In the genomic region with DNA sequence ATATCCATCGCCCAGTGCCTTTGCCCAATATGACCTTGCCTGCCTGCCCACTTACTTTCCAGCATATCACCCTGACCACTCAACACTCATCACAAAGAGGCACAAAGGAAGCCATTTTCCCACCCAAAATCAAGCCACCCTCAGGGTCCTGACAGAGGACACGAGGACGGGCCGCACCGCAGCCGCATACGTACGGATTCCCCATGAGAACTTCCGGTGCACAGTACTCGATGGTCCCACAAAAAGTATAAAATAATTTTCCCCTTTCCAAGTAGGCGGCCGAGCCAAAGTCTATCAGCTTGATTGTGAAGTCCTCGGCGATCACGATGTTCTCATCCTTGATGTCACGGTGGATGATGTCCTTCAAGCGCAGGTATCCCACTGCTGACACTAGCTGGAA, we compare ENCODE assay signal across 19 cellular contexts. TPM values are rescaled to one million over a fixed set of nuclear protein-coding genes. Genes with fewer than 3 reads are reported as not detected.
DNase-seq lines count a peak whose midpoint lies in the region; ATAC-seq lines count a peak whose summit lies in the region.
"Had no signal": no experiment of that assay in that cellular context is flagged by ENCODE, and none has a peak within 500 bp of the region (broad histone marks: within the 10 kb centered on the region; RNA-seq: fewer than 3 reads in every experiment).

No MANE protein-coding gene starts in this region.

- peak; percentile 18 for DNase-seq in activated naive CD4-positive, alpha-beta T cell treated with anti-CD3 and anti-CD28 coated beads, Interleukin-2, amount 10 ng/mL, durations not matched to agents 7 days and 5 days
- no peak for DNase-seq in activated naive CD4-positive, alpha-beta T cell (lab: John Stamatoyannopoulos, UW)
- DNase-seq in T-helper 17 cell (no peak), SKM-1 (lab: John Stamatoyannopoulos, UW; ENCODE audit: unreplicated experiment) (no peak), NCI-H1105 (lab: John Stamatoyannopoulos, UW) (no peak)
- no peak for DNase-seq in effector memory CD4-positive, alpha-beta T cell
- DNase-seq in stimulated activated naive CD8-positive, alpha-beta T cell treated with anti-CD3 and anti-CD28 coated beads, Interleukin-15, amount 100 ng/mL, for 72 hours, result no peak
- DNase-seq: DND-41; foreskin keratinocyte; KG1; left lung; NCI-H1930; NCI-H446; NK-92 treated with Interleukin-12 subunit alpha and Interleukin-12 subunit beta, amount 100 ng/mL, for 24 hours; ovary; SW 1271 had no signal

- ATAC-seq in T-helper 17 cell, result no peak
- no peak for ATAC-seq in stimulated activated naive CD8-positive, alpha-beta T cell treated with anti-CD3 and anti-CD28 coated beads, Interleukin-15, amount 100 ng/mL, for 72 hours
- no peak for ATAC-seq in HG03135 (IDR thresholded peaks at IDR 0.05; ENCODE audit: unreplicated experiment)
- ATAC-seq: foreskin keratinocyte, left lung, sciatic nerve had no signal

- H3K27ac ChIP-seq in effector memory CD4-positive, alpha-beta T cell (ENCODE audit: insufficient read depth, low read length, poor library complexity, severe bottlenecking), result peak overlapping the region; percentile 74
- H3K27ac ChIP-seq: breast epithelium, foreskin keratinocyte, left lung, ovary had no signal

- peaks cover 33% of the 10 kb centered on the region for H3K4me1 ChIP-seq in effector memory CD4-positive, alpha-beta T cell (ENCODE audit: control insufficient read depth, insufficient read depth, low read length, poor library complexity, severe bottlenecking)
- H3K4me1 ChIP-seq: breast epithelium, foreskin keratinocyte, left lung had no signal

- peak overlapping the region; percentile 86 for H3K27ac Mint-ChIP-seq in activated naive CD4-positive, alpha-beta T cell treated with anti-CD3 and anti-CD28 coated beads, Interleukin-2, amount 10 ng/mL, durations not matched to agents 7 days and 5 days
- peak overlapping the region; percentile 88 for H3K27ac Mint-ChIP-seq in T-helper 17 cell
- H3K27ac Mint-ChIP-seq in stimulated activated naive CD8-positive, alpha-beta T cell treated with anti-CD3 and anti-CD28 coated beads, Interleukin-15, amount 100 ng/mL, for 72 hours, result peak overlapping the region; percentile 95 to 97

- peak overlapping the region; percentile 47 for H3K4me3 Mint-ChIP-seq in activated naive CD4-positive, alpha-beta T cell treated with anti-CD3 and anti-CD28 coated beads, Interleukin-2, amount 10 ng/mL, durations not matched to agents 7 days and 5 days
- H3K4me3 Mint-ChIP-seq in T-helper 17 cell, result peak overlapping the region; percentile 80
- H3K4me3 Mint-ChIP-seq in stimulated activated naive CD8-positive, alpha-beta T cell treated with anti-CD3 and anti-CD28 coated beads, Interleukin-15, amount 100 ng/mL, for 72 hours, result peak overlapping the region; percentile 88 to 93

- H3K4me1 Mint-ChIP-seq in activated naive CD4-positive, alpha-beta T cell treated with anti-CD3 and anti-CD28 coated beads, Interleukin-2, amount 10 ng/mL, durations not matched to agents 7 days and 5 days, result peaks cover 53% of the 10 kb centered on the region
- H3K4me1 Mint-ChIP-seq in T-helper 17 cell, result peaks cover 24% of the 10 kb centered on the region
- H3K4me1 Mint-ChIP-seq in stimulated activated naive CD8-positive, alpha-beta T cell treated with anti-CD3 and anti-CD28 coated beads, Interleukin-15, amount 100 ng/mL, for 72 hours, result peaks cover 66% of the 10 kb centered on the region

- H3K36me3 ChIP-seq in effector memory CD4-positive, alpha-beta T cell (ENCODE audit: control insufficient read depth, insufficient read depth, low read length), result peaks cover 7% of the 10 kb centered on the region
- H3K36me3 ChIP-seq: breast epithelium, ovary had no signal

- H3K4me3 ChIP-seq in effector memory CD4-positive, alpha-beta T cell (ENCODE audit: insufficient read depth, low read depth, low read length, poor library complexity, severe bottlenecking), result peak overlapping the region; percentile 45
- H3K4me3 ChIP-seq: breast epithelium, left lung, ovary had no signal

- H3K36me3 Mint-ChIP-seq in activated naive CD4-positive, alpha-beta T cell treated with anti-CD3 and anti-CD28 coated beads, Interleukin-2, amount 10 ng/mL, durations not matched to agents 7 days and 5 days, result peaks cover 50% of the 10 kb centered on the region
- H3K36me3 Mint-ChIP-seq in T-helper 17 cell (ENCODE audit: low read depth), result peaks cover 19% of the 10 kb centered on the region

- no peaks in the 10 kb centered on the region for H3K27me3 ChIP-seq in effector memory CD4-positive, alpha-beta T cell (replicated peaks; ENCODE audit: control insufficient read depth, insufficient read depth, low read length, poor library complexity, severe bottlenecking)
- H3K27me3 ChIP-seq: breast epithelium, foreskin keratinocyte, left lung, ovary had no signal

- CTCF ChIA-PET in activated naive CD4-positive, alpha-beta T cell treated with anti-CD3 and anti-CD28 coated beads, Interleukin-2, amount 10 ng/mL, durations not matched to agents 7 days and 5 days (lab: Charles Lee), result no interaction called here

- H3K27me3 Mint-ChIP-seq in activated naive CD4-positive, alpha-beta T cell treated with anti-CD3 and anti-CD28 coated beads, Interleukin-2, amount 10 ng/mL, durations not matched to agents 7 days and 5 days, result no peaks in the 10 kb centered on the region
- no peaks in the 10 kb centered on the region for H3K27me3 Mint-ChIP-seq in T-helper 17 cell
- no peaks in the 10 kb centered on the region for H3K27me3 Mint-ChIP-seq in stimulated activated naive CD8-positive, alpha-beta T cell treated with anti-CD3 and anti-CD28 coated beads, Interleukin-15, amount 100 ng/mL, for 72 hours

- H3K9me3 ChIP-seq in T-helper 17 cell (ENCODE audit: control insufficient read depth, low read length, poor library complexity, severe bottlenecking), result no peaks in the 10 kb centered on the region
- H3K9me3 ChIP-seq in effector memory CD4-positive, alpha-beta T cell (ENCODE audit: control insufficient read depth, low read length), result no peaks in the 10 kb centered on the region
- H3K9me3 ChIP-seq: breast epithelium, left lung, ovary had no signal

- no peaks in the 10 kb centered on the region for H3K9me3 Mint-ChIP-seq in activated naive CD4-positive, alpha-beta T cell treated with anti-CD3 and anti-CD28 coated beads, Interleukin-2, amount 10 ng/mL, durations not matched to agents 7 days and 5 days
- no peaks in the 10 kb centered on the region for H3K9me3 Mint-ChIP-seq in stimulated activated naive CD8-positive, alpha-beta T cell treated with anti-CD3 and anti-CD28 coated beads, Interleukin-15, amount 100 ng/mL, for 72 hours

RNA-seq across cellular contexts. Expression of a gene that starts 10.0 kb away (rescaled TPM):
- total RNA-seq in T-helper 17 cell, result 10 to 100 TPM; 66.7 to 82.9 TPM

RNA-seq across cellular contexts. Expression of a gene that starts 37.2 kb away (rescaled TPM):
- 100 to 1,000 TPM; 108 to 163 TPM for total RNA-seq in T-helper 17 cell

RNA-seq across cellular contexts. Expression of a gene that starts 38.2 kb away (rescaled TPM):
- 10 to 100 TPM; 40.0 to 54.8 TPM for total RNA-seq in T-helper 17 cell
